Comparison of ENCODE assay signal across 1 cellular context in genomic region chr19:39335168-39335567, GRCh38.
TF ChIP-seq lines count a peak whose summit lies in the region.

No MANE protein-coding gene starts in this region.

TF ChIP-seq in K562, 482 proteins besides CTCF, POLR2A, EP300 and RAD21 (continued from another document and continues in another):
- no peak for TF ChIP-seq E2F1 (CRISPR knock-in tag; IDR thresholded peaks at IDR 0.05)
- no peak for TF ChIP-seq TRIM24 (IDR thresholded peaks at IDR 0.05)
- no peak for TF ChIP-seq ZNF57 (CRISPR knock-in tag; IDR thresholded peaks at IDR 0.05)
- peak; percentile 48 for TF ChIP-seq TCF3 (CRISPR knock-in tag; IDR thresholded peaks at IDR 0.05)
- no peak for TF ChIP-seq GATA2 (CRISPR knock-in tag; IDR thresholded peaks at IDR 0.05)
- no peak for TF ChIP-seq CGGBP1 (CRISPR knock-in tag; IDR thresholded peaks at IDR 0.05)
- TF ChIP-seq TBL1XR1 (IDR thresholded peaks at IDR 0.05; ENCODE audit: low read length in 2 of 2), result no peak
- peak; percentile 77 for TF ChIP-seq PKNOX1 (IDR thresholded peaks at IDR 0.05)
- no peak for TF ChIP-seq ELK3 (CRISPR knock-in tag; IDR thresholded peaks at IDR 0.05)
- TF ChIP-seq E2F8 (IDR thresholded peaks at IDR 0.05; ENCODE audit: low read depth, partially characterized antibody), result no peak
- no peak for TF ChIP-seq HMBOX1 (IDR thresholded peaks at IDR 0.05)
- TF ChIP-seq CTCFL (IDR thresholded peaks at IDR 0.05; ENCODE audit: borderline replicate concordance, insufficient read depth, low read depth, low read length, poor library complexity, severe bottlenecking), result no peak
- no peak for TF ChIP-seq ZNF407 (IDR thresholded peaks at IDR 0.05; ENCODE audit: low read depth)
- TF ChIP-seq HDAC1 (IDR thresholded peaks at IDR 0.05), result no peak; a peak in 1 of 4 replicates
- no peak for TF ChIP-seq EP400 (IDR thresholded peaks at IDR 0.05)
- no peak for TF ChIP-seq NEUROD1 (IDR thresholded peaks at IDR 0.05; ENCODE audit: borderline replicate concordance, low read depth, low read length, partially characterized antibody)
- TF ChIP-seq CBX3 (IDR thresholded peaks at IDR 0.05; ENCODE audit: borderline replicate concordance in 1 of 2, low read length in 2 of 2), result no peak
- no peak for TF ChIP-seq XRCC5 (IDR thresholded peaks at IDR 0.05; ENCODE audit: low read depth, low read length)
- no peak for TF ChIP-seq ZNF609 (CRISPR knock-in tag; IDR thresholded peaks at IDR 0.05; ENCODE audit: borderline replicate concordance)
- TF ChIP-seq GABPA (tag; conservative IDR thresholded peaks at IDR 0.05; ENCODE audit: low read depth), result no peak
- no peak for TF ChIP-seq HDAC8 (tag; IDR thresholded peaks at IDR 0.05)
- no peak for TF ChIP-seq NUFIP1 (IDR thresholded peaks at IDR 0.05; ENCODE audit: partially characterized antibody)
- TF ChIP-seq KAT8 (IDR thresholded peaks at IDR 0.05; ENCODE audit: low read depth), result no peak
- TF ChIP-seq ZNF589 (CRISPR knock-in tag; IDR thresholded peaks at IDR 0.05; ENCODE audit: low read depth), result no peak
- TF ChIP-seq ZNF76 (CRISPR knock-in tag; IDR thresholded peaks at IDR 0.05; ENCODE audit: borderline replicate concordance), result no peak
- no peak for TF ChIP-seq EGR1 (conservative IDR thresholded peaks at IDR 0.05)
- peak; percentile 60 for TF ChIP-seq CBFA2T2 (conservative IDR thresholded peaks at IDR 0.05)
- TF ChIP-seq SRSF3 (IDR thresholded peaks at IDR 0.05; ENCODE audit: insufficient read depth, low read length), result no peak
- TF ChIP-seq POLR2AphosphoS5 (IDR thresholded peaks at IDR 0.05; ENCODE audit: control insufficient read depth, insufficient read depth, low read depth, low read length), result no peak
- no peak for TF ChIP-seq ARID3B (CRISPR knock-in tag; IDR thresholded peaks at IDR 0.05; ENCODE audit: borderline replicate concordance)
- no peak for TF ChIP-seq ZNF436 (CRISPR knock-in tag; IDR thresholded peaks at IDR 0.05)
- TF ChIP-seq CSDE1 (IDR thresholded peaks at IDR 0.05), result no peak
- no peak for TF ChIP-seq ZKSCAN1 (IDR thresholded peaks at IDR 0.05; ENCODE audit: low read depth, low read length)
